26 cellular contexts compared by ENCODE assay signal in genomic region chr6:55569638-55570037, GRCh38. TPM values are rescaled to one million over a fixed set of nuclear protein-coding genes. Genes with fewer than 3 reads are reported as not detected.
DNase-seq lines count a peak whose midpoint lies in the region; ATAC-seq, FAIRE-seq and TF ChIP-seq lines count a peak whose summit lies in the region.
"Had no signal": no experiment of that assay in that cellular context is flagged by ENCODE, and none has a peak within 500 bp of the region (broad histone marks: within the 10 kb centered on the region; RNA-seq: fewer than 3 reads in every experiment).

No MANE protein-coding gene starts in this region.

- H2BK5ac ChIP-seq in neuronal stem cell (ENCODE audit: low read length) = no peak overlapping the region

- H3K23ac ChIP-seq in neuronal stem cell (ENCODE audit: low read depth, low read length, poor library complexity) = no peak overlapping the region

- no peaks in the 10 kb centered on the region for H3K79me1 ChIP-seq in neuronal stem cell (ENCODE audit: low read depth, low read length)

- peak in 1 of 2 donors; percentile 50 for DNase-seq in heart right ventricle
- no peak for DNase-seq in neuronal stem cell (ENCODE audit: low spot score)
- no peak for DNase-seq in urothelium cell line (ENCODE audit: low spot score)
- no peak for DNase-seq in colonic mucosa
- DNase-seq: AML-193; CD4-positive, alpha-beta memory T cell; COR-L47; DMS53; EL; GDM1; NCI-H1048; NCI-H1417; NCI-H1694; NCI-H2029 treated with DMSO at 0.1 percent for 48 hours; NCI-H526; NK-92 treated with Interleukin-12 subunit alpha and Interleukin-12 subunit beta, amount 100 ng/mL, for 24 hours; PC-3 had no signal

- H3K4me1 ChIP-seq in gastroesophageal sphincter (no peaks in the 10 kb centered on the region), heart right ventricle (peaks cover 0 to 23% (median 0%) of the 10 kb centered on the region in 9 donors), neuronal stem cell (ENCODE audit: control insufficient read depth in 2 of 2, insufficient read depth in 1 of 2, low read depth in 1 of 2, low read length in 2 of 2) (peaks cover 2 to 5% of the 10 kb centered on the region in 2 donors), colonic mucosa (no peaks in the 10 kb centered on the region)
- H3K4me1 ChIP-seq: A549; BLaER1 treated with 17β-estradiol and CSF1 and Interleukin-3, amounts not matched to agents 10 nM and 100 nM; SJSA1 had no signal

- no peak overlapping the region for H2BK12ac ChIP-seq in neuronal stem cell (ENCODE audit: low read length)

- no peak overlapping the region for H3K4me2 ChIP-seq in neuronal stem cell (ENCODE audit: insufficient read depth, low read length, poor library complexity, severe bottlenecking)
- H3K4me2 ChIP-seq: A549; BLaER1 treated with 17β-estradiol and CSF1 and Interleukin-3, amounts not matched to agents 10 nM and 100 nM had no signal

- no peak overlapping the region for H2AK5ac ChIP-seq in neuronal stem cell (ENCODE audit: low read depth, low read length)

- no peak overlapping the region for H3K9ac ChIP-seq in neuronal stem cell (ENCODE audit: low read depth, low read length, poor library complexity)
- no peak overlapping the region for H3K9ac ChIP-seq in colonic mucosa (ENCODE audit: low read depth in 2 of 2, low read length in 2 of 2)
- H3K9ac ChIP-seq: BLaER1 treated with 17β-estradiol and CSF1 and Interleukin-3, amounts not matched to agents 10 nM and 100 nM had no signal

- peak overlapping the region; percentile 57 for H3K18ac ChIP-seq in neuronal stem cell (ENCODE audit: low read length)

- H3K27ac ChIP-seq in gastroesophageal sphincter = peak overlapping the region in 3 of 4 donors; percentile 29 to 54 (median 41)
- peak overlapping the region in 9 of 10 donors; percentile 31 to 68 (median 49) for H3K27ac ChIP-seq in heart right ventricle
- no peak overlapping the region for H3K27ac ChIP-seq in neuronal stem cell (replicated peaks; ENCODE audit: low read length)
- H3K27ac ChIP-seq in colonic mucosa = no peak overlapping the region
- H3K27ac ChIP-seq: A549; BLaER1 treated with 17β-estradiol and CSF1 and Interleukin-3, amounts not matched to agents 10 nM and 100 nM; SJSA1 had no signal

- ATAC-seq in gastroesophageal sphincter (no peak), heart right ventricle (peak in 3 of 8 donors; percentile 25 to 38 (median 28)), GM21717 (IDR thresholded peaks at IDR 0.05; ENCODE audit: unreplicated experiment) (no peak), HG03097 (IDR thresholded peaks at IDR 0.05; ENCODE audit: low FRiP score, unreplicated experiment) (no peak)
- ATAC-seq: A549, HCT116, PC-3 had no signal

- intact Hi-C loops in heart right ventricle (cut with DNase I) = loop anchor here in 2 of 10 donors (10.0 kb wide), 2 partner anchors 115 to 315 kb away; no protein-coding TSS in a partner anchor
- intact Hi-C loops in colonic mucosa (cut with DNase I) = no loop called here

- H3K14ac ChIP-seq in neuronal stem cell (ENCODE audit: low read length) = no peak overlapping the region

- WGBS in gastroesophageal sphincter (ENCODE audit: low coverage in 1 of 2), 2 donors = 87 to 100% methylated on average over 2 to 3 of the region's 3 CpGs
- WGBS in heart right ventricle, 2 donors = 90 to 97% methylated on average over 3 of the region's 3 CpGs
- WGBS in neuronal stem cell (ENCODE audit: extremely low coverage in 2 of 2, insufficient read length in 2 of 2, insufficient replicate concordance in 1 of 2), 2 donors = no CpG with 5 or more reads among the region's 3 CpGs

- H3K36me3 ChIP-seq in gastroesophageal sphincter (no peaks in the 10 kb centered on the region), heart right ventricle (no peaks in the 10 kb centered on the region), neuronal stem cell (replicated peaks in 1 of 2; ENCODE audit: control insufficient read depth in 2 of 2, insufficient read depth in 2 of 2, low read length in 2 of 2) (no peaks in the 10 kb centered on the region), colonic mucosa (no peaks in the 10 kb centered on the region)
- H3K36me3 ChIP-seq: BLaER1 treated with 17β-estradiol and CSF1 and Interleukin-3, amounts not matched to agents 10 nM and 100 nM; SJSA1 had no signal

- TF ChIP-seq CTCF in gastroesophageal sphincter (IDR thresholded peaks at IDR 0.05) (no peak), heart right ventricle (IDR thresholded peaks at IDR 0.05) (no peak), colonic mucosa (IDR thresholded peaks at IDR 0.05) (no peak)

- peak overlapping the region; percentile 43 for H4K8ac ChIP-seq in neuronal stem cell (ENCODE audit: low read depth, low read length)

- no peak overlapping the region for H3K4ac ChIP-seq in neuronal stem cell (ENCODE audit: low read length)

- H3K9me3 ChIP-seq in gastroesophageal sphincter (peaks cover 0 to 12% (median 0%) of the 10 kb centered on the region in 3 donors), heart right ventricle (peaks cover 0 to 28% (median 8%) of the 10 kb centered on the region in 11 donors), neuronal stem cell (replicated peaks in 1 of 2; ENCODE audit: control insufficient read depth in 2 of 2, insufficient read depth in 1 of 2, low read depth in 1 of 2, low read length in 2 of 2) (peaks cover 0 to 2% of the 10 kb centered on the region in 2 donors), colonic mucosa (no peaks in the 10 kb centered on the region)
- H3K9me3 ChIP-seq: A549, SJSA1 had no signal

- H4K91ac ChIP-seq in neuronal stem cell (ENCODE audit: low read depth, low read length, poor library complexity) = no peak overlapping the region

- peak; percentile 48 for FAIRE-seq in urothelium cell line (lab: Jason Lieb, UNC)
- FAIRE-seq: A549, GM12891 had no signal

- H2BK15ac ChIP-seq in neuronal stem cell (ENCODE audit: low read length) = no peak overlapping the region

- no peak overlapping the region for H3K4me3 ChIP-seq in gastroesophageal sphincter
- no peak overlapping the region for H3K4me3 ChIP-seq in heart right ventricle
- H3K4me3 ChIP-seq in neuronal stem cell (ENCODE audit: low read length in 2 of 2) = no peak overlapping the region
- no peak overlapping the region for H3K4me3 ChIP-seq in colonic mucosa
- H3K4me3 ChIP-seq: A549; BLaER1 treated with 17β-estradiol and CSF1 and Interleukin-3, amounts not matched to agents 10 nM and 100 nM; SJSA1 had no signal

- no peak overlapping the region for H2AFZ ChIP-seq in neuronal stem cell (ENCODE audit: low read length)

- no peak overlapping the region for H2BK120ac ChIP-seq in neuronal stem cell (ENCODE audit: low read depth, low read length)

- H3K27me3 ChIP-seq in gastroesophageal sphincter = no peaks in the 10 kb centered on the region
- no peaks in the 10 kb centered on the region for H3K27me3 ChIP-seq in heart right ventricle
- no peaks in the 10 kb centered on the region for H3K27me3 ChIP-seq in neuronal stem cell (ENCODE audit: control insufficient read depth in 3 of 3, insufficient read depth in 3 of 3, low read depth in 1 of 3, low read length in 3 of 3)
- no peaks in the 10 kb centered on the region for H3K27me3 ChIP-seq in colonic mucosa
- H3K27me3 ChIP-seq: BLaER1 treated with 17β-estradiol and CSF1 and Interleukin-3, amounts not matched to agents 10 nM and 100 nM; SJSA1 had no signal

- no peak for TF ChIP-seq POLR2A in gastroesophageal sphincter (IDR thresholded peaks at IDR 0.05)

- no peak for TF ChIP-seq EP300 in gastroesophageal sphincter (IDR thresholded peaks at IDR 0.05)

RNA-seq across cellular contexts. Expression of gene HMGCLL1, which starts 9.4 kb away (rescaled TPM):
- 1 to 10 TPM in 2 of 4 donors, under 1 TPM in 2; 0.31 to 2.3 (median 1.3) TPM for total RNA-seq in gastroesophageal sphincter
- 1 to 10 TPM in 5 of 10 donors, under 1 TPM in 5; 0.40 to 2.6 (median 1.1) TPM for total RNA-seq in heart right ventricle
- polyA plus RNA-seq in heart right ventricle = 1 to 10 TPM in 1 of 2 donors, under 1 TPM in 1; 0.35 to 1.8 TPM
- polyA plus RNA-seq in neuronal stem cell (2013, experiment 1 of 2) = 7.2 TPM
- 6.9 TPM for polyA plus RNA-seq in neuronal stem cell (2013, experiment 2 of 2)
- under 1 TPM; 0.45 to 0.52 TPM for total RNA-seq in colonic mucosa
- total RNA-seq: CD4-positive, alpha-beta memory T cell; HT-29; PC-3; SJSA1 had no signal
- polyA plus RNA-seq: CD4-positive, alpha-beta memory T cell had no signal

Comparison
In these comparisons a context has a peak if more than half of its experiments do, and no peak if none do; other contexts are left out.
1. H3K27ac ChIP-seq: peak in gastroesophageal sphincter (3 of 4) and heart right ventricle (9 of 10); none in neuronal stem cell (single experiment) and colonic mucosa (single experiment).